ENCODE assay signal across 8 cellular contexts in the genomic region with DNA sequence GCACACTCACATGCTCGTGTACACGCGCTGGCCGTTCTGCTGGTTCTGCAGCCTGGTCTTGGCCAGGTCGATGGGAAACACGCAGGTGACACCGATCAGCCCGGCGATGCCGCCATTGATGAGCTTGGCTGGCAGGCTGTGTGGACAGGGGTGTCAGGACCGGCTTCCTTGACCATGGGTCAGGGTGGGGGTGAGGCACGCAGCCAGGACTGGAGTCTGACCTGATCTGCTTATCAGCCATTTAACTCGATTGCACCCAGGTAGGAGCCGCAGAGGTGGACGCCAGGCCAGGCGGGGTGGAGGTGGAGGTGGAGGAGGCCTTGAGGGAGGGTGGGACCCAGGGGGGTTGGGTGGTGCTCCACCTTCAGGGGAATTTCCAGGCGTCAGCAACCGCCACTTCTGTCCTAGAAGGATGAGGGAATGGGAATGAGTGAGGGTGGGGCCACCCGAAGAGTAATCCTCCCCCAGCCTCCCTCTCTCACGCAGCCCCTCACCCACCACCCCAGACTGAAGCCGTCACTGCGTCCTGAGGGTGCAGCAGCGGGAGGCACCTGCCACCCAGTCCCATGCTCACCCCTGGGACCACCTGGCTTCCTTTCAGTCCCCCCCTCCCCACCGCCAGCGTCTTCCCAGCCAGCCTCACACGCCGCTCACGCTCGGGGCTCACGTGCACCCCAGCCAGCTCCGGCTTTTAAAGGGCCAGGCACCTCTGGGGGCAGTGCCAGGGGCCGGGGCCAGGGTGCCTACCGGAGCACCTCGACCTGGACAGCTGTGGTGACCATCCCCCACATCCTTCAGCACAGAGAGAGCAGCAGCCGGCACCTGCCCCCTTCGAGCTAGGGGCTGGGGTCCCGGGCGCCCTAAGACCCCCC. TPM values are rescaled to one million over a fixed set of nuclear protein-coding genes. Genes with fewer than 3 reads are reported as not detected.
A peak's percentile ranks its signal among the peaks of the same experiment; 100 is the strongest.
DNase-seq lines count a peak whose midpoint lies in the region; ATAC-seq and TF ChIP-seq lines count a peak whose summit lies in the region.

No MANE protein-coding gene starts in this region.

- ATAC-seq in heart right ventricle (no peak), Right ventricle myocardium superior (ENCODE audit: poor library complexity) (no peak), HG03095 (IDR thresholded peaks at IDR 0.05; ENCODE audit: unreplicated experiment) (no peak), HG02763 (IDR thresholded peaks at IDR 0.05; ENCODE audit: unreplicated experiment) (no peak)
- no peak for ATAC-seq in activated CD8-positive, alpha-beta T cell treated with anti-CD3 and anti-CD28 coated beads for 36 hours

- TF ChIP-seq CTCF in heart right ventricle (IDR thresholded peaks at IDR 0.05) (no peak), uterus (IDR thresholded peaks at IDR 0.05) (no peak)
- no peak for TF ChIP-seq CTCF in activated CD8-positive, alpha-beta T cell treated with anti-CD3 and anti-CD28 coated beads for 36 hours (IDR thresholded peaks at IDR 0.05)

- H3K36me3 ChIP-seq in heart right ventricle (peaks cover 0 to 36% (median under 1%) of the 10 kb centered on the region in 9 donors), uterus (no peaks in the 10 kb centered on the region)

- CTCF ChIA-PET in activated CD8-positive, alpha-beta T cell treated with anti-CD3 and anti-CD28 coated beads for 36 hours (lab: Charles Lee), result interaction anchor here (0.7 to 1.6 kb wide), 3 partner anchors 11 to 259 kb away, joined by 3 to 4 read pairs (median 3); no protein-coding TSS in a partner anchor

- peak overlapping the region; percentile 77 for H3K4me3 Mint-ChIP-seq in activated CD8-positive, alpha-beta T cell treated with anti-CD3 and anti-CD28 coated beads for 36 hours

- 64 to 65% methylated on average over 37 to 38 of the region's 38 CpGs for WGBS in heart right ventricle, 2 donors

- intact Hi-C loops in heart right ventricle (cut with DNase I) (loop anchor here in 1 of 10 donors (2.0 kb wide), 1 partner anchor 14 kb away; no protein-coding TSS in a partner anchor), Right ventricle myocardium superior (cut with DNase I) (no loop called here), uterus (cut with DNase I; ENCODE audit: low total_unique reads) (no loop called here)
- intact Hi-C loops in activated CD8-positive, alpha-beta T cell treated with anti-CD3 and anti-CD28 coated beads for 36 hours (cut with micrococcal nuclease), result no loop called here

- DNase-seq in heart right ventricle, result peak in 1 of 2 donors; percentile 17
- DNase-seq in Right ventricle myocardium superior, result no peak
- peak; percentile 26 for DNase-seq in activated CD8-positive, alpha-beta T cell treated with anti-CD3 and anti-CD28 coated beads for 36 hours
- peak; percentile 61 for DNase-seq in kidney tubule cell (ENCODE audit: low spot score)
- DNase-seq in uterus, result no peak
- DNase-seq in dedifferentiated amniotic fluid mesenchymal stem cell (ENCODE audit: extremely low spot score), result no peak

- H3K27ac Mint-ChIP-seq in activated CD8-positive, alpha-beta T cell treated with anti-CD3 and anti-CD28 coated beads for 36 hours, result no peak overlapping the region

- H3K27ac ChIP-seq in heart right ventricle, result peak overlapping the region in 4 of 10 donors; percentile 79 to 89 (median 88)
- peak overlapping the region; percentile 87 to 90 for H3K27ac ChIP-seq in uterus

- no peaks in the 10 kb centered on the region for H3K9me3 Mint-ChIP-seq in activated CD8-positive, alpha-beta T cell treated with anti-CD3 and anti-CD28 coated beads for 36 hours

- TF ChIP-seq POLR2A in uterus (IDR thresholded peaks at IDR 0.05), result no peak

- H3K4me1 ChIP-seq in heart right ventricle (peaks cover 17 to 42% (median 30%) of the 10 kb centered on the region in 9 donors), uterus (peaks cover 6 to 22% of the 10 kb centered on the region in 2 donors)

- peaks cover 0 to 10% (median 6%) of the 10 kb centered on the region in 7 donors for H3K27me3 ChIP-seq in heart right ventricle
- no peaks in the 10 kb centered on the region for H3K27me3 ChIP-seq in uterus

- H3K9me3 ChIP-seq in heart right ventricle (no peaks in the 10 kb centered on the region), uterus (no peaks in the 10 kb centered on the region)

- H3K4me1 Mint-ChIP-seq in activated CD8-positive, alpha-beta T cell treated with anti-CD3 and anti-CD28 coated beads for 36 hours (ENCODE audit: low read depth), result peaks cover 14% of the 10 kb centered on the region

- H3K36me3 Mint-ChIP-seq in activated CD8-positive, alpha-beta T cell treated with anti-CD3 and anti-CD28 coated beads for 36 hours (ENCODE audit: low read depth), result peaks cover 15% of the 10 kb centered on the region

- POLR2A ChIA-PET in activated CD8-positive, alpha-beta T cell treated with anti-CD3 and anti-CD28 coated beads for 36 hours (lab: Charles Lee), result interaction anchor here (0.6 to 2.8 kb wide), 4 partner anchors 9 to 48 kb away, joined by 3 to 8 read pairs (median 3); no protein-coding TSS in a partner anchor

- H3K4me3 ChIP-seq in heart right ventricle (peak overlapping the region in 9 of 10 donors; percentile 45 to 99 (median 83)), uterus (peak overlapping the region; percentile 61 to 79)

- no peaks in the 10 kb centered on the region for H3K27me3 Mint-ChIP-seq in activated CD8-positive, alpha-beta T cell treated with anti-CD3 and anti-CD28 coated beads for 36 hours

RNA-seq across cellular contexts. Expression of a gene that starts 3.1 kb away (rescaled TPM):
- total RNA-seq in heart right ventricle, result 1 to 10 TPM; 2.2 to 8.6 (median 4.0) TPM
- 10 to 100 TPM in 1 of 2 donors, 1 to 10 TPM in 1; 3.0 to 11.1 TPM for polyA plus RNA-seq in heart right ventricle
- 3.4 TPM for total RNA-seq in Right ventricle myocardium superior
- total RNA-seq in activated CD8-positive, alpha-beta T cell treated with anti-CD3 and anti-CD28 coated beads for 36 hours, result 10 to 100 TPM; 33.3 to 36.7 TPM
- total RNA-seq in uterus, result 10 to 100 TPM in 1 of 4 donors, 1 to 10 TPM in 2, under 1 TPM in 1; 0.29 to 20.8 (median 5.4) TPM

RNA-seq across cellular contexts. Expression of a gene that starts 5.1 kb away (rescaled TPM):
- total RNA-seq in heart right ventricle, result under 1 TPM in 9 of 10 donors, not detected in 1; 0.22 to 0.80 (median 0.38) TPM
- polyA plus RNA-seq in heart right ventricle, result under 1 TPM; 0.75 to 0.80 TPM
- total RNA-seq in Right ventricle myocardium superior, result 0.19 TPM
- under 1 TPM; 0.20 to 0.25 TPM for total RNA-seq in activated CD8-positive, alpha-beta T cell treated with anti-CD3 and anti-CD28 coated beads for 36 hours
- total RNA-seq in uterus, result under 1 TPM in 1 of 4 donors, not detected in 3; 0.41 TPM

RNA-seq across cellular contexts. Expression of a gene that starts 10.0 kb away (rescaled TPM):
- total RNA-seq in heart right ventricle (10 to 100 TPM in 3 of 10 donors, 1 to 10 TPM in 7; 5.2 to 13.9 (median 6.9) TPM), Right ventricle myocardium superior (7.3 TPM), uterus (10 to 100 TPM in 2 of 4 donors, 1 to 10 TPM in 2; 1.3 to 20.2 (median 10.1) TPM)
- polyA plus RNA-seq in heart right ventricle, result 10 to 100 TPM in 1 of 2 donors, 1 to 10 TPM in 1; 6.3 to 32.4 TPM
- 10 to 100 TPM; 29.9 to 30.6 TPM for total RNA-seq in activated CD8-positive, alpha-beta T cell treated with anti-CD3 and anti-CD28 coated beads for 36 hours

RNA-seq across cellular contexts. Expression of a gene that starts 14.8 kb away (rescaled TPM):
- total RNA-seq in heart right ventricle (1,000 to 10,000 TPM in 3 of 10 donors, 100 to 1,000 TPM in 7; 765 to 1,177 (median 850) TPM), Right ventricle myocardium superior (982 TPM), uterus (1,000 to 10,000 TPM in 1 of 4 donors, 100 to 1,000 TPM in 3; 100 to 1,968 (median 496) TPM)
- polyA plus RNA-seq in heart right ventricle, result 1,000 to 10,000 TPM; 1,402 to 1,699 TPM
- 1,000 to 10,000 TPM; 3,638 to 3,686 TPM for total RNA-seq in activated CD8-positive, alpha-beta T cell treated with anti-CD3 and anti-CD28 coated beads for 36 hours

RNA-seq across cellular contexts. Expression of a gene that starts 17.7 kb away (rescaled TPM):
- total RNA-seq in heart right ventricle, result 10 to 100 TPM; 20.6 to 29.4 (median 26.0) TPM
- polyA plus RNA-seq in heart right ventricle, result 10 to 100 TPM; 15.0 to 32.4 TPM
- 17.4 TPM for total RNA-seq in Right ventricle myocardium superior
- total RNA-seq in activated CD8-positive, alpha-beta T cell treated with anti-CD3 and anti-CD28 coated beads for 36 hours, result 10 to 100 TPM; 45.8 to 48.8 TPM
- total RNA-seq in uterus, result 10 to 100 TPM; 11.8 to 81.1 (median 29.3) TPM

Comparison
In these comparisons a context has a peak if more than half of its experiments do, and no peak if none do; other contexts are left out.
1. DNase-seq: peak in activated CD8-positive, alpha-beta T cell treated with anti-CD3 and anti-CD28 coated beads for 36 hours (single experiment) and kidney tubule cell (single experiment); none in Right ventricle myocardium superior (single experiment), uterus (0 of 2) and dedifferentiated amniotic fluid mesenchymal stem cell (single experiment).